ENCODE assay signal across 11 cellular contexts in the genomic region with DNA sequence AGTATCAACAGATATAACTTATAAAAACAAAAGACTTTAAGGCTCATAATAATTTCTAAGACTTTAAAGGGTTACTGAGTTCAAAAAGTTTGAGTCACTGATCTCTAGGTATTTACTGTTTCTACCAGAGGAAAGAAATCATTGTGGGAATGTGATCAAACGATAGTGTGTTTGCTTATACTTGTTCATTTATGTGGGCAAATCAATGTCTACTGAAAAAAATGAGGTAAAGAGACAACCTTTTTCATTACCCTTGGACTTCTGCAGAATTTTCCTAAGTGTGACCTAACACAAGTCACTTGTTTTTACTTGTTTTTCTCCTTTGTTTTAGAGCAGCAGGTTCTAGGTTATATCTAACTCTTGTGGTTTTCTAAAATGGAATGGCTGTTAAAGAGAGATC.
DNase-seq lines count a peak whose midpoint lies in the region; ATAC-seq and TF ChIP-seq lines count a peak whose summit lies in the region.
"Had no signal": no experiment of that assay in that cellular context is flagged by ENCODE, and none has a peak within 500 bp of the region (broad histone marks: within the 10 kb centered on the region; RNA-seq: fewer than 3 reads in every experiment).

No MANE protein-coding gene starts in this region.

- H3K27me3 Mint-ChIP-seq in activated CD4-positive, alpha-beta T cell treated with anti-CD3 and anti-CD28 coated beads, Interleukin-2, amount 10 ng/mL, durations not matched to agents 7 days and 5 days: peaks cover 49% of the 10 kb centered on the region

- H3K27ac ChIP-seq in SJSA1: peak overlapping the region; percentile 97

- H3K9me3 Mint-ChIP-seq in activated CD4-positive, alpha-beta T cell treated with anti-CD3 and anti-CD28 coated beads, Interleukin-2, amount 10 ng/mL, durations not matched to agents 7 days and 5 days: no peaks in the 10 kb centered on the region
- no peaks in the 10 kb centered on the region for H3K9me3 Mint-ChIP-seq in stimulated activated effector memory CD8-positive, alpha-beta T cell treated with anti-CD3 and anti-CD28 coated beads, Interleukin-12 subunit alpha, Interleukin-12 subunit beta, amount 100 ng/mL, for 72 hours
- H3K9me3 Mint-ChIP-seq: naive B cell had no signal

- TF ChIP-seq CTCF in fibroblast of villous mesenchyme (IDR thresholded peaks at IDR 0.05; ENCODE audit: insufficient read depth, low read depth, low read length): no peak

- POLR2A ChIA-PET in activated CD4-positive, alpha-beta T cell treated with anti-CD3 and anti-CD28 coated beads, Interleukin-2, amount 10 ng/mL, durations not matched to agents 7 days and 5 days (lab: Charles Lee): no interaction called here

- H3K4me1 ChIP-seq in SJSA1 (replicated peaks): peaks cover 55% of the 10 kb centered on the region

- no peaks in the 10 kb centered on the region for H3K9me3 ChIP-seq in SJSA1 (replicated peaks)

- H3K4me3 ChIP-seq in SJSA1 (peak overlapping the region; percentile 15), fibroblast of villous mesenchyme (ENCODE audit: low read depth, low read length) (no peak overlapping the region)

- peak overlapping the region; percentile 30 for H3K4me3 Mint-ChIP-seq in activated CD4-positive, alpha-beta T cell treated with anti-CD3 and anti-CD28 coated beads, Interleukin-2, amount 10 ng/mL, durations not matched to agents 7 days and 5 days
- H3K4me3 Mint-ChIP-seq in stimulated activated effector memory CD8-positive, alpha-beta T cell treated with anti-CD3 and anti-CD28 coated beads, Interleukin-12 subunit alpha, Interleukin-12 subunit beta, amount 100 ng/mL, for 72 hours: peak overlapping the region; percentile 40

- ATAC-seq in stimulated activated effector memory CD8-positive, alpha-beta T cell treated with anti-CD3 and anti-CD28 coated beads, Interleukin-12 subunit alpha, Interleukin-12 subunit beta, amount 100 ng/mL, for 72 hours: no peak

- H3K4me1 Mint-ChIP-seq in activated CD4-positive, alpha-beta T cell treated with anti-CD3 and anti-CD28 coated beads, Interleukin-2, amount 10 ng/mL, durations not matched to agents 7 days and 5 days: peaks cover 64% of the 10 kb centered on the region
- H3K4me1 Mint-ChIP-seq in stimulated activated effector memory CD8-positive, alpha-beta T cell treated with anti-CD3 and anti-CD28 coated beads, Interleukin-12 subunit alpha, Interleukin-12 subunit beta, amount 100 ng/mL, for 72 hours: peaks cover 62% of the 10 kb centered on the region

- no peaks in the 10 kb centered on the region for H3K36me3 ChIP-seq in SJSA1

- CTCF ChIA-PET in activated CD4-positive, alpha-beta T cell treated with anti-CD3 and anti-CD28 coated beads, Interleukin-2, amount 10 ng/mL, durations not matched to agents 7 days and 5 days (lab: Charles Lee): no interaction called here

- H3K27me3 ChIP-seq in SJSA1 (replicated peaks): no peaks in the 10 kb centered on the region

- H3K36me3 Mint-ChIP-seq in activated CD4-positive, alpha-beta T cell treated with anti-CD3 and anti-CD28 coated beads, Interleukin-2, amount 10 ng/mL, durations not matched to agents 7 days and 5 days (ENCODE audit: low read depth): no peaks in the 10 kb centered on the region
- no peaks in the 10 kb centered on the region for H3K36me3 Mint-ChIP-seq in stimulated activated effector memory CD8-positive, alpha-beta T cell treated with anti-CD3 and anti-CD28 coated beads, Interleukin-12 subunit alpha, Interleukin-12 subunit beta, amount 100 ng/mL, for 72 hours
- H3K36me3 Mint-ChIP-seq: naive B cell had no signal

- peak overlapping the region; percentile 44 for H3K27ac Mint-ChIP-seq in activated CD4-positive, alpha-beta T cell treated with anti-CD3 and anti-CD28 coated beads, Interleukin-2, amount 10 ng/mL, durations not matched to agents 7 days and 5 days
- H3K27ac Mint-ChIP-seq in stimulated activated effector memory CD8-positive, alpha-beta T cell treated with anti-CD3 and anti-CD28 coated beads, Interleukin-12 subunit alpha, Interleukin-12 subunit beta, amount 100 ng/mL, for 72 hours: no peak overlapping the region
- H3K27ac Mint-ChIP-seq: naive B cell had no signal

- DNase-seq in activated CD4-positive, alpha-beta T cell treated with anti-CD3 and anti-CD28 coated beads, Interleukin-2, amount 10 ng/mL, durations not matched to agents 7 days and 5 days: no peak
- no peak for DNase-seq in activated CD4-positive, alpha-beta T cell treated with anti-CD3 and anti-CD28 coated beads for 1 hour
- DNase-seq in SJSA1 (ENCODE audit: low read depth in 1 of 2, low spot score in 2 of 2) (no peak), fibroblast of villous mesenchyme (ENCODE audit: low read depth) (peak; percentile 54), HUDEP-2 (lab: John Stamatoyannopoulos, UW; ENCODE audit: unreplicated experiment in 76 of 76) (no peak), NCI-H2227 (lab: John Stamatoyannopoulos, UW; ENCODE audit: unreplicated experiment) (no peak)
- no peak for DNase-seq in stimulated activated effector memory CD8-positive, alpha-beta T cell treated with anti-CD3 and anti-CD28 coated beads, Interleukin-12 subunit alpha, Interleukin-12 subunit beta, amount 100 ng/mL, for 72 hours (ENCODE audit: low spot score in 2 of 2)
- DNase-seq in stimulated activated naive CD4-positive, alpha-beta T cell (lab: John Stamatoyannopoulos, UW): no peak
- DNase-seq: naive B cell, NCI-H1092, NCI-H526 had no signal
